In the genomic region with DNA sequence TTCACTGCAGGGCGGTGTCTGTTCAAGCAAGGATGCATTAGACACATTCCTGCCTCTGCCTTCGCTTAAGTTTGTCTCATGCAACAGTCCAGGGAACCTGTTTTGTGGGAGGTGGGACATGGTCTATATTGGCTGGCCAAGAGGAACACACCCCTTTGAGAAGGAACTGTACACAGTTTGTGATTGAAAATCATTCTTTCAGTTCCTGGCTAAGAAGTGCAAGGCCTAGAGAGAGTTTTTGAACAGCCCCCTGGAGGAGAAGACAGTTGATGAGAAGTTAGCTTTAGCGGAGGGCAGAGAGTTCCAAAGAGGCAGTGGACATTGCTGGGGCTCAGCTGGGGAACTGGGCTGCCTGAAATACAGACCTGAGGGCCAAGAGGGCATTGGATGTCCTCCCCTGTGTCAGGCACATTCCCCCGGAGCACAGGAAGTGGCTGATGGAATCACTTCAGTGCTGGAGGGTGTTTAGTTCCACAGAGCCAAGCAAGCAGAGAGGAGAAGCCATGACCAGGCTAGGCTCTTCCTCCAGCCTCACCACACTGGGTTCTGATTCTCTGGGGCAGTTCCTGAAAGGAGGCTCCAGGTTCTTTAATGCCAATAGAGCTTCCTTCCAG, we compare ENCODE assay signal across 1 cellular context.
TF ChIP-seq lines count a peak whose summit lies in the region.

No MANE protein-coding gene starts in this region.

TF ChIP-seq in HepG2, 621 proteins besides CTCF, POLR2A, EP300 and RAD21 (continued from another document):
- TF ChIP-seq ZNF407 (CRISPR knock-in tag; IDR thresholded peaks at IDR 0.05; ENCODE audit: not compliant biosample characterization) (no peak), POLR2AphosphoS2 (IDR thresholded peaks at IDR 0.05; ENCODE audit: low read depth, low read length) (no peak), HNF4A (CRISPR knock-in tag; IDR thresholded peaks at IDR 0.05) (no peak), ZNF225 (CRISPR knock-in tag; IDR thresholded peaks at IDR 0.05) (no peak), ZNF10 (CRISPR knock-in tag; IDR thresholded peaks at IDR 0.05; ENCODE audit: borderline replicate concordance, low read depth) (no peak), ATF3 (CRISPR knock-in tag; IDR thresholded peaks at IDR 0.05) (no peak), ZNF383 (CRISPR knock-in tag; IDR thresholded peaks at IDR 0.05; ENCODE audit: borderline replicate concordance) (no peak), ZSCAN12 (CRISPR knock-in tag; IDR thresholded peaks at IDR 0.05) (no peak), ZNF552 (CRISPR knock-in tag; IDR thresholded peaks at IDR 0.05; ENCODE audit: borderline replicate concordance) (no peak), ZSCAN9 (CRISPR knock-in tag; IDR thresholded peaks at IDR 0.05; ENCODE audit: borderline replicate concordance) (no peak), MXD4 (CRISPR knock-in tag; IDR thresholded peaks at IDR 0.05) (no peak), ASH2L (IDR thresholded peaks at IDR 0.05; ENCODE audit: insufficient read length, low read depth, low read length) (no peak)
- TF ChIP-seq, protein P1, sequence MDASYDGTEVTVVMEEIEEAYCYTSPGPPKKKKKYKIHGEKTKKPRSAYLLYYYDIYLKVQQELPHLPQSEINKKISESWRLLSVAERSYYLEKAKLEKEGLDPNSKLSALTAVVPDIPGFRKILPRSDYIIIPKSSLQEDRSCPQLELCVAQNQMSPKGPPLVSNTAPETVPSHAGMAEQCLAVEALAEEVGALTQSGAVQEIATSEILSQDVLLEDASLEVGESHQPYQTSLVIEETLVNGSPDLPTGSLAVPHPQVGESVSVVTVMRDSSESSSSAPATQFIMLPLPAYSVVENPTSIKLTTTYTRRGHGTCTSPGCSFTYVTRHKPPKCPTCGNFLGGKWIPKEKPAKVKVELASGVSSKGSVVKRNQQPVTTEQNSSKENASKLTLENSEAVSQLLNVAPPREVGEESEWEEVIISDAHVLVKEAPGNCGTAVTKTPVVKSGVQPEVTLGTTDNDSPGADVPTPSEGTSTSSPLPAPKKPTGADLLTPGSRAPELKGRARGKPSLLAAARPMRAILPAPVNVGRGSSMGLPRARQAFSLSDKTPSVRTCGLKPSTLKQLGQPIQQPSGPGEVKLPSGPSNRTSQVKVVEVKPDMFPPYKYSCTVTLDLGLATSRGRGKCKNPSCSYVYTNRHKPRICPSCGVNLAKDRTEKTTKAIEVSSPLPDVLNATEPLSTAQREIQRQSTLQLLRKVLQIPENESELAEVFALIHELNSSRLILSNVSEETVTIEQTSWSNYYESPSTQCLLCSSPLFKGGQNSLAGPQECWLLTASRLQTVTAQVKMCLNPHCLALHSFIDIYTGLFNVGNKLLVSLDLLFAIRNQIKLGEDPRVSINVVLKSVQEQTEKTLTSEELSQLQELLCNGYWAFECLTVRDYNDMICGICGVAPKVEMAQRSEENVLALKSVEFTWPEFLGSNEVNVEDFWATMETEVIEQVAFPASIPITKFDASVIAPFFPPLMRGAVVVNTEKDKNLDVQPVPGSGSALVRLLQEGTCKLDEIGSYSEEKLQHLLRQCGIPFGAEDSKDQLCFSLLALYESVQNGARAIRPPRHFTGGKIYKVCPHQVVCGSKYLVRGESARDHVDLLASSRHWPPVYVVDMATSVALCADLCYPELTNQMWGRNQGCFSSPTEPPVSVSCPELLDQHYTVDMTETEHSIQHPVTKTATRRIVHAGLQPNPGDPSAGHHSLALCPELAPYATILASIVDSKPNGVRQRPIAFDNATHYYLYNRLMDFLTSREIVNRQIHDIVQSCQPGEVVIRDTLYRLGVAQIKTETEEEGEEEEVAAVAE (CRISPR knock-in tag; IDR thresholded peaks at IDR 0.05; ENCODE audit: borderline replicate concordance) = no peak
- TF ChIP-seq, protein P2, sequence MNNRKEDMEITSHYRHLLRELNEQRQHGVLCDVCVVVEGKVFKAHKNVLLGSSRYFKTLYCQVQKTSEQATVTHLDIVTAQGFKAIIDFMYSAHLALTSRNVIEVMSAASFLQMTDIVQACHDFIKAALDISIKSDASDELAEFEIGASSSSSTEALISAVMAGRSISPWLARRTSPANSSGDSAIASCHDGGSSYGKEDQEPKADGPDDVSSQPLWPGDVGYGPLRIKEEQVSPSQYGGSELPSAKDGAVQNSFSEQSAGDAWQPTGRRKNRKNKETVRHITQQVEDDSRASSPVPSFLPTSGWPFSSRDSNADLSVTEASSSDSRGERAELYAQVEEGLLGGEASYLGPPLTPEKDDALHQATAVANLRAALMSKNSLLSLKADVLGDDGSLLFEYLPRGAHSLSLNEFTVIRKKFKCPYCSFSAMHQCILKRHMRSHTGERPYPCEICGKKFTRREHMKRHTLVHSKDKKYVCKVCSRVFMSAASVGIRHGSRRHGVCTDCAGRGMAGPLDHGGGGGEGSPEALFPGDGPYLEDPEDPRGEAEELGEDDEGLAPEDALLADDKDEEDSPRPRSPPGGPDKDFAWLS (CRISPR knock-in tag; IDR thresholded peaks at IDR 0.05; ENCODE audit: borderline replicate concordance) = no peak
- TF ChIP-seq, protein P3, sequence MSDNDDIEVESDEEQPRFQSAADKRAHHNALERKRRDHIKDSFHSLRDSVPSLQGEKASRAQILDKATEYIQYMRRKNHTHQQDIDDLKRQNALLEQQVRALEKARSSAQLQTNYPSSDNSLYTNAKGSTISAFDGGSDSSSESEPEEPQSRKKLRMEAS (IDR thresholded peaks at IDR 0.05) = no peak
